In genomic region chr1:157721985-157722384, GRCh38 we compare ENCODE assay signal across 21 cellular contexts. TPM values are rescaled to one million over a fixed set of nuclear protein-coding genes. Genes with fewer than 3 reads are reported as not detected.
A peak's percentile ranks its signal among the peaks of the same experiment; 100 is the strongest.
DNase-seq lines count a peak whose midpoint lies in the region; ATAC-seq, FAIRE-seq and TF ChIP-seq lines count a peak whose summit lies in the region.
"Had no signal": no experiment of that assay in that cellular context is flagged by ENCODE, and none has a peak within 500 bp of the region (broad histone marks: within the 10 kb centered on the region; RNA-seq: fewer than 3 reads in every experiment).

No MANE protein-coding gene starts in this region.

- H3K4me1 Mint-ChIP-seq in central memory CD8-positive, alpha-beta T cell: peaks cover 54% of the 10 kb centered on the region
- H3K4me1 Mint-ChIP-seq in natural killer cell treated with Interleukin-12 subunit alpha and Interleukin-12 subunit beta and Interleukin-15 and Interleukin-18, amount 100 ng/mL, for 72 hours (ENCODE audit: low read depth in 2 of 2): peaks cover 45 to 49% of the 10 kb centered on the region in 2 donors
- H3K4me1 Mint-ChIP-seq: GM23338 had no signal

- H3K36me3 ChIP-seq in HEK293 (ENCODE audit: control insufficient read depth in 2 of 2, insufficient read depth in 1 of 2, low read length in 2 of 2): no peaks in the 10 kb centered on the region

- H3K27me3 Mint-ChIP-seq in central memory CD8-positive, alpha-beta T cell: no peaks in the 10 kb centered on the region
- no peaks in the 10 kb centered on the region for H3K27me3 Mint-ChIP-seq in natural killer cell treated with Interleukin-12 subunit alpha and Interleukin-12 subunit beta and Interleukin-15 and Interleukin-18, amount 100 ng/mL, for 72 hours
- H3K27me3 Mint-ChIP-seq: IgD-negative memory B cell had no signal

- no peak for FAIRE-seq in H54 (lab: Jason Lieb, UNC)
- FAIRE-seq: A204.1, GM12878, HepG2 had no signal

- no peak for TF ChIP-seq CTCF in HEK293 (tag by site-specific recombination; IDR thresholded peaks at IDR 0.05)

- H3K4me3 ChIP-seq in HEK293 (ENCODE audit: low read depth, low read length): no peak overlapping the region
- H3K4me3 ChIP-seq: GM12878, GM23338 had no signal

- ATAC-seq in central memory CD8-positive, alpha-beta T cell (replicated peaks; ENCODE audit: extremely low read depth, poor library complexity, severe bottlenecking): no peak
- no peak for ATAC-seq in natural killer cell treated with Interleukin-12 subunit alpha and Interleukin-12 subunit beta and Interleukin-15 and Interleukin-18, amount 100 ng/mL, for 72 hours
- ATAC-seq in HG03196 (IDR thresholded peaks at IDR 0.05; ENCODE audit: unreplicated experiment): no peak
- ATAC-seq: CD8-positive, alpha-beta T cell; GM12878; GM23338; HCT116; HepG2 had no signal

- no peak for DNase-seq in central memory CD8-positive, alpha-beta T cell (ENCODE audit: low spot score in 2 of 2)
- DNase-seq in natural killer cell treated with Interleukin-12 subunit alpha and Interleukin-12 subunit beta and Interleukin-15 and Interleukin-18, amount 100 ng/mL, for 72 hours (ENCODE audit: low spot score): no peak
- DNase-seq in H54 (ENCODE audit: insufficient read length, low spot score) (no peak), substantia nigra (lab: John Stamatoyannopoulos, UW) (no peak), T1000 (lab: John Stamatoyannopoulos, UW) (no peak)
- DNase-seq: AML-193; Calu3; CD8-positive, alpha-beta T cell; DMS79 treated with DMSO at 0.1 percent for 48 hours; GF-D8; H7; KG1 had no signal

- H3K9me3 Mint-ChIP-seq in central memory CD8-positive, alpha-beta T cell: peaks cover 12% of the 10 kb centered on the region
- H3K9me3 Mint-ChIP-seq in natural killer cell treated with Interleukin-12 subunit alpha and Interleukin-12 subunit beta and Interleukin-15 and Interleukin-18, amount 100 ng/mL, for 72 hours: peaks cover 15% of the 10 kb centered on the region

- peaks cover 3% of the 10 kb centered on the region for H3K36me3 Mint-ChIP-seq in central memory CD8-positive, alpha-beta T cell (ENCODE audit: insufficient read depth)
- H3K36me3 Mint-ChIP-seq in natural killer cell treated with Interleukin-12 subunit alpha and Interleukin-12 subunit beta and Interleukin-15 and Interleukin-18, amount 100 ng/mL, for 72 hours: peaks cover 19% of the 10 kb centered on the region

- H3K4me3 Mint-ChIP-seq in central memory CD8-positive, alpha-beta T cell: no peak overlapping the region
- H3K4me3 Mint-ChIP-seq in natural killer cell treated with Interleukin-12 subunit alpha and Interleukin-12 subunit beta and Interleukin-15 and Interleukin-18, amount 100 ng/mL, for 72 hours: no peak overlapping the region
- H3K4me3 Mint-ChIP-seq: CD8-positive, alpha-beta T cell; GM23338 had no signal

- no peak overlapping the region for H3K27ac ChIP-seq in HEK293 (ENCODE audit: extremely low read depth, low read depth, low read length)
- H3K27ac ChIP-seq in substantia nigra (ENCODE audit: low read depth, low read length, poor library complexity, severe bottlenecking): no peak overlapping the region
- H3K27ac ChIP-seq: BLaER1 treated with 17β-estradiol and CSF1 and Interleukin-3, amounts not matched to agents 10 nM and 100 nM had no signal

- no peaks in the 10 kb centered on the region for H3K9me3 ChIP-seq in HEK293 (ENCODE audit: control insufficient read depth, insufficient read depth, low read depth, low read length)

- H3K4me1 ChIP-seq in HEK293 (ENCODE audit: control insufficient read depth, insufficient read depth, low read length): no peaks in the 10 kb centered on the region

- TF ChIP-seq POLR2A in H54 (IDR thresholded peaks at IDR 0.05; ENCODE audit: low read depth, low read length): no peak

- CTCF ChIA-PET in HEK293 (lab: Yijun Ruan, JAX): no interaction called here

- POLR2A ChIA-PET in HEK293 (lab: Yijun Ruan, JAX): no interaction called here

- peak overlapping the region; percentile 45 for H3K27ac Mint-ChIP-seq in central memory CD8-positive, alpha-beta T cell (ENCODE audit: low read depth)
- peak overlapping the region; percentile 61 to 64 for H3K27ac Mint-ChIP-seq in natural killer cell treated with Interleukin-12 subunit alpha and Interleukin-12 subunit beta and Interleukin-15 and Interleukin-18, amount 100 ng/mL, for 72 hours
- H3K27ac Mint-ChIP-seq: CD8-positive, alpha-beta T cell; GM23338 had no signal

TF ChIP-seq in HEK293, 187 proteins besides CTCF, POLR2A, EP300 and RAD21:
- TF ChIP-seq SETDB1 (IDR thresholded peaks at IDR 0.05; ENCODE audit: insufficient read length, low read length) (peak; percentile 71), ZNF280D (tag by site-specific recombination; IDR thresholded peaks at IDR 0.05) (no peak), ZNF544 (tag by site-specific recombination; IDR thresholded peaks at IDR 0.05) (no peak), ZNF677 (tag by site-specific recombination; IDR thresholded peaks at IDR 0.05) (no peak), ZNF596 (tag by site-specific recombination; IDR thresholded peaks at IDR 0.05) (no peak), ZNF558 (tag by site-specific recombination; IDR thresholded peaks at IDR 0.05) (no peak), ZNF274 (IDR thresholded peaks at IDR 0.05; ENCODE audit: low read length) (no peak), ZNF274 (tag by site-specific recombination; IDR thresholded peaks at IDR 0.05; ENCODE audit: borderline replicate concordance) (no peak), ZFP41 (tag by site-specific recombination; IDR thresholded peaks at IDR 0.05; ENCODE audit: borderline replicate concordance) (no peak), TRIM28 (IDR thresholded peaks at IDR 0.05; ENCODE audit: borderline replicate concordance, low read length) (peak; percentile 73; the same call in 1 of the 2 replicates), ZNF146 (tag by site-specific recombination; IDR thresholded peaks at IDR 0.05) (no peak), ZNF341 (tag by site-specific recombination; IDR thresholded peaks at IDR 0.05; ENCODE audit: low read depth) (no peak), ZNF169 (tag by site-specific recombination; IDR thresholded peaks at IDR 0.05) (no peak), ZFP3 (tag by site-specific recombination; IDR thresholded peaks at IDR 0.05; ENCODE audit: low read depth) (no peak), ZBTB20 (tag by site-specific recombination; IDR thresholded peaks at IDR 0.05) (no peak), ZBTB7A (tag by site-specific recombination; IDR thresholded peaks at IDR 0.05; ENCODE audit: low read depth) (no peak), ZNF585B (tag by site-specific recombination; IDR thresholded peaks at IDR 0.05) (peak; percentile 95), ZNF785 (tag by site-specific recombination; IDR thresholded peaks at IDR 0.05) (no peak), ATF2 (tag by site-specific recombination; IDR thresholded peaks at IDR 0.05; ENCODE audit: low read depth) (no peak), ZIC2 (tag by site-specific recombination; IDR thresholded peaks at IDR 0.05) (no peak), ZBTB8A (tag by site-specific recombination; IDR thresholded peaks at IDR 0.05) (no peak), ZNF211 (tag by site-specific recombination; IDR thresholded peaks at IDR 0.05; ENCODE audit: low read depth) (no peak), OSR2 (tag by site-specific recombination; IDR thresholded peaks at IDR 0.05) (no peak)

RNA-seq across cellular contexts. Expression of gene FCRL3, which starts 21.4 kb away (rescaled TPM):
- total RNA-seq in natural killer cell treated with Interleukin-12 subunit alpha and Interleukin-12 subunit beta and Interleukin-15 and Interleukin-18, amount 100 ng/mL, for 72 hours: 10 to 100 TPM; 22.3 to 33.7 TPM
- total RNA-seq: GM23338, H7, HepG2 had no signal

RNA-seq across cellular contexts. Expression of gene FCRL2, which starts 54.9 kb away (rescaled TPM):
- total RNA-seq in natural killer cell treated with Interleukin-12 subunit alpha and Interleukin-12 subunit beta and Interleukin-15 and Interleukin-18, amount 100 ng/mL, for 72 hours: not detected
- total RNA-seq: GM23338, H7, HepG2 had no signal
